In genomic region chr2:40330086-40330485, GRCh38 we compare ENCODE assay signal across 16 cellular contexts.
A peak's percentile ranks its signal among the peaks of the same experiment; 100 is the strongest.
DNase-seq lines count a peak whose midpoint lies in the region; ATAC-seq, FAIRE-seq and TF ChIP-seq lines count a peak whose summit lies in the region.
"Had no signal": no experiment of that assay in that cellular context is flagged by ENCODE, and none has a peak within 500 bp of the region (broad histone marks: within the 10 kb centered on the region; RNA-seq: fewer than 3 reads in every experiment).

No MANE protein-coding gene starts in this region.

- BruUV-seq in endothelial cell of umbilical vein (replicated peaks; lab: Mats Ljungman, UMichigan): no TSS peak

- H3K9me3 ChIP-seq in left ventricle myocardium inferior (replicated peaks) (no peaks in the 10 kb centered on the region), endothelial cell of umbilical vein (replicated peaks; ENCODE audit: control insufficient read depth, insufficient read depth, low read length) (no peaks in the 10 kb centered on the region), muscle layer of colon (ENCODE audit: low read length) (no peaks in the 10 kb centered on the region), transverse colon (no peaks in the 10 kb centered on the region)
- H3K9me3 ChIP-seq: BE2C had no signal

- no peak overlapping the region for H3K9ac ChIP-seq in endothelial cell of umbilical vein (replicated peaks; ENCODE audit: extremely low read depth, insufficient read depth, low read length)
- H3K9ac ChIP-seq in muscle layer of colon (ENCODE audit: low read length): no peak overlapping the region

- TF ChIP-seq CTCF in left ventricle myocardium inferior (IDR thresholded peaks at IDR 0.05; ENCODE audit: borderline replicate concordance): no peak
- TF ChIP-seq CTCF in endothelial cell of umbilical vein (IDR thresholded peaks at IDR 0.05; ENCODE audit: extremely low read depth in 1 of 2, insufficient read depth in 1 of 2, low read depth in 1 of 2, low read length in 2 of 2): no peak
- TF ChIP-seq CTCF in transverse colon (IDR thresholded peaks at IDR 0.05): no peak
- TF ChIP-seq CTCF in natural killer cell (IDR thresholded peaks at IDR 0.05): no peak

- no peak overlapping the region for H3K27ac Mint-ChIP-seq in natural killer cell
- H3K27ac Mint-ChIP-seq in effector memory CD8-positive, alpha-beta T cell: no peak overlapping the region
- H3K27ac Mint-ChIP-seq: CD4-positive, alpha-beta memory T cell; HFFc6 had no signal

- TF ChIP-seq POLR2A in endothelial cell of umbilical vein (IDR thresholded peaks at IDR 0.05; ENCODE audit: low read depth, low read length) (no peak), transverse colon (IDR thresholded peaks at IDR 0.05) (no peak)

- ATAC-seq in left cardiac atrium (no peak), natural killer cell (no peak)
- no peak for ATAC-seq in effector memory CD8-positive, alpha-beta T cell (replicated peaks)

- no peaks in the 10 kb centered on the region for H3K27me3 ChIP-seq in left ventricle myocardium inferior (ENCODE audit: low read depth)
- no peaks in the 10 kb centered on the region for H3K27me3 ChIP-seq in endothelial cell of umbilical vein (ENCODE audit: control insufficient read depth in 2 of 2, insufficient read depth in 2 of 2, low read length in 2 of 2)
- H3K27me3 ChIP-seq in muscle layer of colon (ENCODE audit: control insufficient read depth in 1 of 2, insufficient read depth in 2 of 2, low read length in 2 of 2): no peaks in the 10 kb centered on the region
- no peaks in the 10 kb centered on the region for H3K27me3 ChIP-seq in transverse colon
- H3K27me3 ChIP-seq: BE2C had no signal

- no peaks in the 10 kb centered on the region for H3K79me2 ChIP-seq in endothelial cell of umbilical vein (ENCODE audit: control insufficient read depth, insufficient read depth, low read length)

- H3K9me1 ChIP-seq in endothelial cell of umbilical vein (replicated peaks; ENCODE audit: control insufficient read depth, extremely low read depth, insufficient read depth, low read length): no peaks in the 10 kb centered on the region

- no peaks in the 10 kb centered on the region for H4K20me1 ChIP-seq in endothelial cell of umbilical vein (replicated peaks; ENCODE audit: control insufficient read depth, extremely low read depth, insufficient read depth, low read length)

- intact Hi-C loops in left ventricle myocardium inferior (cut with micrococcal nuclease) (no loop called here), left cardiac atrium (cut with DNase I) (no loop called here), endothelial cell of umbilical vein (cut with micrococcal nuclease) (loop anchor here (1.0 kb wide), 1 partner anchor 126 kb away; no protein-coding TSS in a partner anchor), transverse colon (cut with DNase I; ENCODE audit: low total_unique reads) (no loop called here), natural killer cell (cut with micrococcal nuclease) (no loop called here)

- H3K4me2 ChIP-seq in endothelial cell of umbilical vein (ENCODE audit: insufficient read depth, low read length): peak overlapping the region; percentile 28

- H3K27me3 Mint-ChIP-seq in natural killer cell (ENCODE audit: low read depth in 2 of 2): no peaks in the 10 kb centered on the region
- H3K27me3 Mint-ChIP-seq in effector memory CD8-positive, alpha-beta T cell: no peaks in the 10 kb centered on the region
- H3K27me3 Mint-ChIP-seq: CD4-positive, alpha-beta memory T cell had no signal

- WGBS in transverse colon (ENCODE audit: low coverage in 1 of 2), 2 donors: 38 to 55% methylated on average over 3 of the region's 3 CpGs

- H3K27ac ChIP-seq in left ventricle myocardium inferior (replicated peaks) (peak overlapping the region; percentile 49), endothelial cell of umbilical vein (ENCODE audit: insufficient read depth, low read depth, low read length) (no peak overlapping the region), muscle layer of colon (ENCODE audit: low read depth, low read length) (peak overlapping the region; percentile 52), transverse colon (peak overlapping the region; percentile 45 to 76 (median 65))
- H3K27ac ChIP-seq: C4-2B had no signal

- FAIRE-seq in endothelial cell of umbilical vein (lab: Jason Lieb, UNC): no peak
- FAIRE-seq: A204.1, GM12892 had no signal

- in situ Hi-C loops in transverse colon (cut with MboI; ENCODE audit: low pct_ligation_motif_present in 1 of 4, low pct_unique_long_range_greater_than_20kb in 1 of 4, low sequenced_read_pairs in 3 of 4): no loop called here

- H3K4me3 Mint-ChIP-seq in natural killer cell: no peak overlapping the region
- H3K4me3 Mint-ChIP-seq in effector memory CD8-positive, alpha-beta T cell: no peak overlapping the region
- H3K4me3 Mint-ChIP-seq: CD4-positive, alpha-beta memory T cell; HFFc6 had no signal

- DNase-seq in left ventricle myocardium inferior (no peak), left cardiac atrium (no peak), endothelial cell of umbilical vein (ENCODE audit: low read depth, low spot score) (peak; percentile 53), transverse colon (no peak), natural killer cell (no peak), MV-4-11 (lab: John Stamatoyannopoulos, UW) (no peak)
- DNase-seq in effector memory CD8-positive, alpha-beta T cell: no peak
- DNase-seq: BE2C; CD4-positive, alpha-beta memory T cell; DMS79; HCEC 1CT; HFFc6 had no signal

- H2AFZ ChIP-seq in endothelial cell of umbilical vein (ENCODE audit: low read depth, low read length): no peak overlapping the region

- CTCF ChIA-PET in endothelial cell of umbilical vein (lab: Charles Lee): interaction anchor here (0.6 to 1.6 kb wide), 6 partner anchors 20 to 153 kb away, joined by 3 to 5 read pairs (median 3); no protein-coding TSS in a partner anchor

- H3K4me1 Mint-ChIP-seq in natural killer cell: no peaks in the 10 kb centered on the region
- no peaks in the 10 kb centered on the region for H3K4me1 Mint-ChIP-seq in effector memory CD8-positive, alpha-beta T cell (ENCODE audit: low read depth in 2 of 2)
- H3K4me1 Mint-ChIP-seq: CD4-positive, alpha-beta memory T cell had no signal

- H3K4me3 ChIP-seq in left ventricle myocardium inferior: no peak overlapping the region
- H3K4me3 ChIP-seq in endothelial cell of umbilical vein (replicated peaks in 1 of 3; ENCODE audit: insufficient read depth in 1 of 3, low read depth in 1 of 3, low read length in 3 of 3): no peak overlapping the region
- H3K4me3 ChIP-seq in muscle layer of colon (ENCODE audit: low read depth in 1 of 2, low read length in 2 of 2): no peak overlapping the region
- H3K4me3 ChIP-seq in transverse colon: no peak overlapping the region

- H3K36me3 ChIP-seq in left ventricle myocardium inferior (no peaks in the 10 kb centered on the region), endothelial cell of umbilical vein (ENCODE audit: control insufficient read depth in 2 of 2, extremely low read depth in 1 of 2, insufficient read depth in 2 of 2, low read length in 2 of 2) (no peaks in the 10 kb centered on the region), muscle layer of colon (ENCODE audit: insufficient read depth, low read length) (no peaks in the 10 kb centered on the region), transverse colon (no peaks in the 10 kb centered on the region)
- H3K36me3 ChIP-seq: BE2C had no signal

- POLR2A ChIA-PET in endothelial cell of umbilical vein (lab: Charles Lee): no interaction called here

- no peak for TF ChIP-seq EP300 in transverse colon (IDR thresholded peaks at IDR 0.05; ENCODE audit: low read depth)

- H3K9me3 Mint-ChIP-seq in natural killer cell: peaks cover 0 to 5% of the 10 kb centered on the region in 2 donors
- peaks cover 0 to 4% of the 10 kb centered on the region in 2 donors for H3K9me3 Mint-ChIP-seq in effector memory CD8-positive, alpha-beta T cell
- H3K9me3 Mint-ChIP-seq: HFFc6 had no signal

- no peaks in the 10 kb centered on the region for H3K36me3 Mint-ChIP-seq in natural killer cell
- H3K36me3 Mint-ChIP-seq in effector memory CD8-positive, alpha-beta T cell (ENCODE audit: insufficient read depth): no peaks in the 10 kb centered on the region
- H3K36me3 Mint-ChIP-seq: CD4-positive, alpha-beta memory T cell had no signal

- dilution Hi-C loops in endothelial cell of umbilical vein (cut with MboI; ENCODE audit: extremely low pct_ligation_motif_present, low sequenced_read_pairs): no loop called here

- peaks cover 91% of the 10 kb centered on the region for H3K4me1 ChIP-seq in left ventricle myocardium inferior
- H3K4me1 ChIP-seq in endothelial cell of umbilical vein (ENCODE audit: control insufficient read depth, extremely low read depth, insufficient read depth, low read length): peaks cover 24% of the 10 kb centered on the region
- H3K4me1 ChIP-seq in muscle layer of colon (ENCODE audit: insufficient read depth, low read length): peaks cover 42% of the 10 kb centered on the region
- H3K4me1 ChIP-seq in transverse colon: peaks cover 0 to 10% (median 3%) of the 10 kb centered on the region in 4 donors

TF ChIP-seq in endothelial cell of umbilical vein, 7 proteins besides CTCF, POLR2A, EP300 and RAD21:
- no peak for TF ChIP-seq POLR2AphosphoS5 (IDR thresholded peaks at IDR 0.05; ENCODE audit: insufficient read depth, low read depth, low read length)
- TF ChIP-seq FOS (IDR thresholded peaks at IDR 0.05; ENCODE audit: borderline replicate concordance, insufficient read depth, low read length): peak; percentile 46
- TF ChIP-seq JUN (IDR thresholded peaks at IDR 0.05; ENCODE audit: borderline replicate concordance, insufficient read depth, insufficient read length, low read depth): peak; percentile 37
